Comparison of ENCODE assay signal across 8 cellular contexts in the genomic region with DNA sequence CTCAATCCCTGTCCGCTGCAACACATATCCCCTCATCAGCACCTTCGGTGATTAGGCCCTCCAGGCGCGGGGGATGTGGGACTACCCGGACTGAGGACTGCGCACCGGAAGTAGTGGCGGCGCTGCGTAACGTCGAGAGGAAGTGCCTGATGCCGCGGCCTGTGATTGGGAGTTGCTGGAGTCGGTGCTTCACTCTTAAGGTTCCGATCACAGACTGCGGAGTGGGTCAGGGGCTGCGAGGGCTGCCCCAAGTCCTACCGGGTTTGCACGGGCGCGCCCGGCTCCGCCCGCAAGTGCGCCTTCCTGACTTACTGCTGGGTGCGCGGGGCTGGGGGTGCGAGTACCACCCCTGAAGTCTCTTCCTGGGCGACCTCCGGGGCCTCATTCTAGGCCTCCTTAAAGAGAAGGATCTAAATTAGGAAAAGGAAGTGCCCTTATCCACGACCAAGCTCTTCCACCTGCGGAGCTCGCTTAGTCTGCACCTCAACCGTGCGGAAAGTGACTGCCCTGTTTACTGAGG. TPM values are rescaled to one million over a fixed set of nuclear protein-coding genes. Genes with fewer than 3 reads are reported as not detected.
DNase-seq lines count a peak whose midpoint lies in the region; ATAC-seq and TF ChIP-seq lines count a peak whose summit lies in the region.

A gene (plus strand): TSS at position 192 of the 520 bp plus-strand sequence. CDS start 1,822 bp downstream, outside the sequence.

- peaks cover 8% of the 10 kb centered on the region for H3K27me3 Mint-ChIP-seq in activated CD4-positive, alpha-beta T cell treated with anti-CD3 and anti-CD28 coated beads for 36 hours

- CTCF ChIA-PET in activated CD4-positive, alpha-beta T cell treated with anti-CD3 and anti-CD28 coated beads for 36 hours (lab: Charles Lee) = interaction anchor here (0.7 to 1.9 kb wide), 7 partner anchors 9 to 520 kb away, joined by 3 to 24 read pairs (median 3); a partner anchor contains a TSS

- peak; percentile 18 for TF ChIP-seq CTCF in choroid plexus epithelial cell (conservative IDR thresholded peaks at IDR 0.05; ENCODE audit: low read depth, low read length)
- no peak for TF ChIP-seq CTCF in kidney epithelial cell (IDR thresholded peaks at IDR 0.05; ENCODE audit: insufficient read depth, low read length, poor library complexity, severe bottlenecking)

- POLR2A ChIA-PET in activated CD4-positive, alpha-beta T cell treated with anti-CD3 and anti-CD28 coated beads for 36 hours (lab: Charles Lee) = no interaction called here

- no peaks in the 10 kb centered on the region for H3K27me3 ChIP-seq in kidney epithelial cell (ENCODE audit: control insufficient read depth, insufficient read depth, low read length)

- H3K27ac Mint-ChIP-seq in activated CD4-positive, alpha-beta T cell treated with anti-CD3 and anti-CD28 coated beads for 36 hours = peak within 1 kb of the TSS; percentile 84

- H3K4me3 Mint-ChIP-seq in activated CD4-positive, alpha-beta T cell treated with anti-CD3 and anti-CD28 coated beads for 36 hours = peak within 1 kb of the TSS; percentile 90

- ATAC-seq in GM19043 (IDR thresholded peaks at IDR 0.05; ENCODE audit: low read depth, unreplicated experiment) = peak; percentile 99
- ATAC-seq in HG03342 (IDR thresholded peaks at IDR 0.05; ENCODE audit: unreplicated experiment) = peak; percentile 99
- ATAC-seq in activated CD4-positive, alpha-beta T cell treated with anti-CD3 and anti-CD28 coated beads for 36 hours = peak; percentile 99

- intact Hi-C loops in activated CD4-positive, alpha-beta T cell treated with anti-CD3 and anti-CD28 coated beads for 36 hours (cut with DNase I, micrococcal nuclease) = loop anchor here (1.0 to 5.0 kb wide), 9 partner anchors 11 to 1474 kb away; a partner anchor contains a TSS

- peak; percentile 97 for DNase-seq in AG20443 (ENCODE audit: low spot score)
- DNase-seq in NCI-H510A (lab: John Stamatoyannopoulos, UW) = peak; percentile 77
- peak; percentile 96 for DNase-seq in activated CD4-positive, alpha-beta T cell treated with anti-CD3 and anti-CD28 coated beads for 36 hours
- DNase-seq in choroid plexus epithelial cell (ENCODE audit: low read depth) = peak; percentile 97
- DNase-seq in kidney epithelial cell (ENCODE audit: low read depth) = peak; percentile 59
- peak; percentile 93 for DNase-seq in stimulated activated CD4-positive, alpha-beta T cell treated with anti-CD3 and anti-CD28 coated beads, Interleukin-15, amount 100 ng/mL, for 24 hours

- H3K4me3 ChIP-seq in choroid plexus epithelial cell (ENCODE audit: low read depth, low read length) = peak within 1 kb of the TSS; percentile 87
- peak within 1 kb of the TSS; percentile 67 for H3K4me3 ChIP-seq in kidney epithelial cell (ENCODE audit: low read depth, low read length)

- peaks cover 23% of the 10 kb centered on the region for H3K4me1 Mint-ChIP-seq in activated CD4-positive, alpha-beta T cell treated with anti-CD3 and anti-CD28 coated beads for 36 hours

- H3K36me3 ChIP-seq in kidney epithelial cell (ENCODE audit: control insufficient read depth, insufficient read depth, low read length) = no peaks in the 10 kb centered on the region

- H3K9me3 Mint-ChIP-seq in activated CD4-positive, alpha-beta T cell treated with anti-CD3 and anti-CD28 coated beads for 36 hours (ENCODE audit: low read depth) = no peaks in the 10 kb centered on the region

- peaks cover 10% of the 10 kb centered on the region for H3K36me3 Mint-ChIP-seq in activated CD4-positive, alpha-beta T cell treated with anti-CD3 and anti-CD28 coated beads for 36 hours (ENCODE audit: low read depth)

RNA-seq across cellular contexts. Expression of the gene that starts here (rescaled TPM):
- 10 to 100 TPM; 41.9 to 42.3 TPM for total RNA-seq in activated CD4-positive, alpha-beta T cell treated with anti-CD3 and anti-CD28 coated beads for 36 hours
- 38.5 and 48.0 TPM in 2 replicates for total RNA-seq in kidney epithelial cell

Comparison
In these comparisons a context has a peak if more than half of its experiments do, and no peak if none do; other contexts are left out.
1. Peak in every context shown above with its lines: DNase-seq, ATAC-seq and H3K4me3 ChIP-seq.